Comparison of ENCODE assay signal across 1 cellular context in the genomic region with DNA sequence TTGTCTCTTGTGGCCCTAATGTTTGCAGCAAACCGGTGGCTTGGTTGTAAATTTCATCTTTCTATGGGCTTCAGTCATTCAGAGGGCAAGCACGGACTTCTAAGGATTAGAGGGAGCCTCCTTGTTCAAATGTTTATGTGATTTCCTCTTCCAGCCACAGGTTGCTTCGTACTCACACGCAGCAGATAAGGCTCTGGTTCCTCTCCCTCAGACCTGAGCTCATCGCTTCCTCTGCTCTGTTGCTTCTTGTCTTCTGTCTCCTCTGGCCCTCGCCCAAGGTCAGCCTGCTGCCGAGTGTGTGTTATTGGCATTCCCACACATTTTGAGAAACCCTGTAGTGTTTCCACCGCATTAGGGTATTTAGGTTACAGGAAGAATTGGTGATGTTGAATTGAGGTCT.
TF ChIP-seq lines count a peak whose summit lies in the region.

No MANE protein-coding gene starts in this region.

TF ChIP-seq in K562, 482 proteins besides CTCF, POLR2A, EP300 and RAD21:
- TF ChIP-seq, protein P1, sequence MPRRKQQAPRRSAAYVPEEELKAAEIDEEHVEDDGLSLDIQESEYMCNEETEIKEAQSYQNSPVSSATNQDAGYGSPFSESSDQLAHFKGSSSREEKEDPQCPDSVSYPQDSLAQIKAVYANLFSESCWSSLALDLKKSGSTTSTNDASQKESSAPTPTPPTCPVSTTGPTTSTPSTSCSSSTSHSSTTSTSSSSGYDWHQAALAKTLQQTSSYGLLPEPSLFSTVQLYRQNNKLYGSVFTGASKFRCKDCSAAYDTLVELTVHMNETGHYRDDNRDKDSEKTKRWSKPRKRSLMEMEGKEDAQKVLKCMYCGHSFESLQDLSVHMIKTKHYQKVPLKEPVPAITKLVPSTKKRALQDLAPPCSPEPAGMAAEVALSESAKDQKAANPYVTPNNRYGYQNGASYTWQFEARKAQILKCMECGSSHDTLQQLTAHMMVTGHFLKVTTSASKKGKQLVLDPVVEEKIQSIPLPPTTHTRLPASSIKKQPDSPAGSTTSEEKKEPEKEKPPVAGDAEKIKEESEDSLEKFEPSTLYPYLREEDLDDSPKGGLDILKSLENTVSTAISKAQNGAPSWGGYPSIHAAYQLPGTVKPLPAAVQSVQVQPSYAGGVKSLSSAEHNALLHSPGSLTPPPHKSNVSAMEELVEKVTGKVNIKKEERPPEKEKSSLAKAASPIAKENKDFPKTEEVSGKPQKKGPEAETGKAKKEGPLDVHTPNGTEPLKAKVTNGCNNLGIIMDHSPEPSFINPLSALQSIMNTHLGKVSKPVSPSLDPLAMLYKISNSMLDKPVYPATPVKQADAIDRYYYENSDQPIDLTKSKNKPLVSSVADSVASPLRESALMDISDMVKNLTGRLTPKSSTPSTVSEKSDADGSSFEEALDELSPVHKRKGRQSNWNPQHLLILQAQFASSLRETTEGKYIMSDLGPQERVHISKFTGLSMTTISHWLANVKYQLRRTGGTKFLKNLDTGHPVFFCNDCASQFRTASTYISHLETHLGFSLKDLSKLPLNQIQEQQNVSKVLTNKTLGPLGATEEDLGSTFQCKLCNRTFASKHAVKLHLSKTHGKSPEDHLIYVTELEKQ (CRISPR knock-in tag; IDR thresholded peaks at IDR 0.05), result no peak
- TF ChIP-seq ZBED1 (IDR thresholded peaks at IDR 0.05), result no peak
- no peak for TF ChIP-seq XRCC3 (IDR thresholded peaks at IDR 0.05)
- no peak for TF ChIP-seq RBM14 (IDR thresholded peaks at IDR 0.05; ENCODE audit: borderline replicate concordance, insufficient read depth, low read depth, low read length)
- no peak for TF ChIP-seq E2F3 (CRISPR knock-in tag; IDR thresholded peaks at IDR 0.05)
- TF ChIP-seq CHD1 (IDR thresholded peaks at IDR 0.05; ENCODE audit: low read length), result no peak
- TF ChIP-seq, protein P2, sequence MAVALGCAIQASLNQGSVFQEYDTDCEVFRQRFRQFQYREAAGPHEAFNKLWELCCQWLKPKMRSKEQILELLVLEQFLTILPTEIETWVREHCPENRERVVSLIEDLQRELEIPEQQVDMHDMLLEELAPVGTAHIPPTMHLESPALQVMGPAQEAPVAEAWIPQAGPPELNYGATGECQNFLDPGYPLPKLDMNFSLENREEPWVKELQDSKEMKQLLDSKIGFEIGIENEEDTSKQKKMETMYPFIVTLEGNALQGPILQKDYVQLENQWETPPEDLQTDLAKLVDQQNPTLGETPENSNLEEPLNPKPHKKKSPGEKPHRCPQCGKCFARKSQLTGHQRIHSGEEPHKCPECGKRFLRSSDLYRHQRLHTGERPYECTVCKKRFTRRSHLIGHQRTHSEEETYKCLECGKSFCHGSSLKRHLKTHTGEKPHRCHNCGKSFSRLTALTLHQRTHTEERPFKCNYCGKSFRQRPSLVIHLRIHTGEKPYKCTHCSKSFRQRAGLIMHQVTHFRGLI (CRISPR knock-in tag; IDR thresholded peaks at IDR 0.05), result no peak
- TF ChIP-seq CXXC5 (CRISPR knock-in tag; IDR thresholded peaks at IDR 0.05), result peak; percentile 60
- TF ChIP-seq MXI1 (IDR thresholded peaks at IDR 0.05; ENCODE audit: low read depth, low read length), result no peak
- TF ChIP-seq ESRRA (IDR thresholded peaks at IDR 0.05; ENCODE audit: borderline replicate concordance, low read depth), result peak; percentile 92
- no peak for TF ChIP-seq ZFP1 (CRISPR knock-in tag; IDR thresholded peaks at IDR 0.05)
- peak; percentile 21; the same call in 1 of the 2 replicates for TF ChIP-seq SMARCE1 (IDR thresholded peaks at IDR 0.05)
- TF ChIP-seq SPI1 (IDR thresholded peaks at IDR 0.05; ENCODE audit: borderline replicate concordance, low read depth, low read length), result peak; percentile 70; the same call in 1 of the 2 replicates
- TF ChIP-seq, protein P3, sequence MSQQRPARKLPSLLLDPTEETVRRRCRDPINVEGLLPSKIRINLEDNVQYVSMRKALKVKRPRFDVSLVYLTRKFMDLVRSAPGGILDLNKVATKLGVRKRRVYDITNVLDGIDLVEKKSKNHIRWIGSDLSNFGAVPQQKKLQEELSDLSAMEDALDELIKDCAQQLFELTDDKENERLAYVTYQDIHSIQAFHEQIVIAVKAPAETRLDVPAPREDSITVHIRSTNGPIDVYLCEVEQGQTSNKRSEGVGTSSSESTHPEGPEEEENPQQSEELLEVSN (IDR thresholded peaks at IDR 0.05; ENCODE audit: borderline replicate concordance in 1 of 2, extremely low read depth in 1 of 2, insufficient read depth in 1 of 2, insufficient read length in 1 of 2, low read depth in 1 of 2, low read length in 1 of 2, poor library complexity in 1 of 2, severe bottlenecking in 1 of 2), result peak in 1 of 2 experiments; percentile 11
- TF ChIP-seq CBX1 (IDR thresholded peaks at IDR 0.05; ENCODE audit: low read depth), result no peak
- no peak for TF ChIP-seq RFX1 (IDR thresholded peaks at IDR 0.05)
- peak; percentile 22; the same call in 1 of the 2 replicates for TF ChIP-seq ZEB2 (IDR thresholded peaks at IDR 0.05)
- TF ChIP-seq DPF2 (IDR thresholded peaks at IDR 0.05), result no peak; the same call in 1 of the 2 replicates
- peak; percentile 30; the same call in 1 of the 2 replicates for TF ChIP-seq ATF7 (IDR thresholded peaks at IDR 0.05)
- 0 out of 2 replicates have a peak, but pooled peaks have one; percentile 25 for TF ChIP-seq JUND (IDR thresholded peaks at IDR 0.05; ENCODE audit: borderline replicate concordance, low read depth, low read length)
- no peak for TF ChIP-seq JUND (tag; IDR thresholded peaks at IDR 0.05; ENCODE audit: borderline replicate concordance, low read depth, low read length)
- TF ChIP-seq, protein P4, sequence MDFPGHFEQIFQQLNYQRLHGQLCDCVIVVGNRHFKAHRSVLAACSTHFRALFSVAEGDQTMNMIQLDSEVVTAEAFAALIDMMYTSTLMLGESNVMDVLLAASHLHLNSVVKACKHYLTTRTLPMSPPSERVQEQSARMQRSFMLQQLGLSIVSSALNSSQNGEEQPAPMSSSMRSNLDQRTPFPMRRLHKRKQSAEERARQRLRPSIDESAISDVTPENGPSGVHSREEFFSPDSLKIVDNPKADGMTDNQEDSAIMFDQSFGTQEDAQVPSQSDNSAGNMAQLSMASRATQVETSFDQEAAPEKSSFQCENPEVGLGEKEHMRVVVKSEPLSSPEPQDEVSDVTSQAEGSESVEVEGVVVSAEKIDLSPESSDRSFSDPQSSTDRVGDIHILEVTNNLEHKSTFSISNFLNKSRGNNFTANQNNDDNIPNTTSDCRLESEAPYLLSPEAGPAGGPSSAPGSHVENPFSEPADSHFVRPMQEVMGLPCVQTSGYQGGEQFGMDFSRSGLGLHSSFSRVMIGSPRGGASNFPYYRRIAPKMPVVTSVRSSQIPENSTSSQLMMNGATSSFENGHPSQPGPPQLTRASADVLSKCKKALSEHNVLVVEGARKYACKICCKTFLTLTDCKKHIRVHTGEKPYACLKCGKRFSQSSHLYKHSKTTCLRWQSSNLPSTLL (IDR thresholded peaks at IDR 0.05), result no peak
- peak in 1 of 2 experiments; percentile 43; a peak in 1 of 4 replicates for TF ChIP-seq RCOR1 (IDR thresholded peaks at IDR 0.05; ENCODE audit: borderline replicate concordance in 1 of 2, low read depth in 2 of 2, low read length in 2 of 2)
- 0 out of 2 replicates have a peak, but pooled peaks have one; percentile 21 for TF ChIP-seq MECOM (CRISPR knock-in tag; IDR thresholded peaks at IDR 0.05)
- TF ChIP-seq ZNF830 (CRISPR knock-in tag; IDR thresholded peaks at IDR 0.05), result no peak
- TF ChIP-seq, protein P5, sequence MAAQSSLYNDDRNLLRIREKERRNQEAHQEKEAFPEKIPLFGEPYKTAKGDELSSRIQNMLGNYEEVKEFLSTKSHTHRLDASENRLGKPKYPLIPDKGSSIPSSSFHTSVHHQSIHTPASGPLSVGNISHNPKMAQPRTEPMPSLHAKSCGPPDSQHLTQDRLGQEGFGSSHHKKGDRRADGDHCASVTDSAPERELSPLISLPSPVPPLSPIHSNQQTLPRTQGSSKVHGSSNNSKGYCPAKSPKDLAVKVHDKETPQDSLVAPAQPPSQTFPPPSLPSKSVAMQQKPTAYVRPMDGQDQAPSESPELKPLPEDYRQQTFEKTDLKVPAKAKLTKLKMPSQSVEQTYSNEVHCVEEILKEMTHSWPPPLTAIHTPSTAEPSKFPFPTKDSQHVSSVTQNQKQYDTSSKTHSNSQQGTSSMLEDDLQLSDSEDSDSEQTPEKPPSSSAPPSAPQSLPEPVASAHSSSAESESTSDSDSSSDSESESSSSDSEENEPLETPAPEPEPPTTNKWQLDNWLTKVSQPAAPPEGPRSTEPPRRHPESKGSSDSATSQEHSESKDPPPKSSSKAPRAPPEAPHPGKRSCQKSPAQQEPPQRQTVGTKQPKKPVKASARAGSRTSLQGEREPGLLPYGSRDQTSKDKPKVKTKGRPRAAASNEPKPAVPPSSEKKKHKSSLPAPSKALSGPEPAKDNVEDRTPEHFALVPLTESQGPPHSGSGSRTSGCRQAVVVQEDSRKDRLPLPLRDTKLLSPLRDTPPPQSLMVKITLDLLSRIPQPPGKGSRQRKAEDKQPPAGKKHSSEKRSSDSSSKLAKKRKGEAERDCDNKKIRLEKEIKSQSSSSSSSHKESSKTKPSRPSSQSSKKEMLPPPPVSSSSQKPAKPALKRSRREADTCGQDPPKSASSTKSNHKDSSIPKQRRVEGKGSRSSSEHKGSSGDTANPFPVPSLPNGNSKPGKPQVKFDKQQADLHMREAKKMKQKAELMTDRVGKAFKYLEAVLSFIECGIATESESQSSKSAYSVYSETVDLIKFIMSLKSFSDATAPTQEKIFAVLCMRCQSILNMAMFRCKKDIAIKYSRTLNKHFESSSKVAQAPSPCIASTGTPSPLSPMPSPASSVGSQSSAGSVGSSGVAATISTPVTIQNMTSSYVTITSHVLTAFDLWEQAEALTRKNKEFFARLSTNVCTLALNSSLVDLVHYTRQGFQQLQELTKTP (IDR thresholded peaks at IDR 0.05; ENCODE audit: low read depth in 1 of 2, partially characterized antibody in 2 of 2), result no peak
- no peak for TF ChIP-seq ZNF282 (CRISPR knock-in tag; IDR thresholded peaks at IDR 0.05)
- TF ChIP-seq GABPB1 (CRISPR knock-in tag; IDR thresholded peaks at IDR 0.05), result no peak
- TF ChIP-seq, protein P6, sequence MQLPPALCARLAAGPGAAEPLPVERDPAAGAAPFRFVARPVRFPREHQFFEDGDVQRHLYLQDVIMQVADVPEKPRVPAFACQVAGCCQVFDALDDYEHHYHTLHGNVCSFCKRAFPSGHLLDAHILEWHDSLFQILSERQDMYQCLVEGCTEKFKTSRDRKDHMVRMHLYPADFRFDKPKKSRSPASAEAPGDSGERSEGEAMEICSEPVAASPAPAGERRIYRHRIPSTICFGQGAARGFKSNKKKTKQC (CRISPR knock-in tag; IDR thresholded peaks at IDR 0.05), result no peak
- TF ChIP-seq NR2C2 (CRISPR knock-in tag; IDR thresholded peaks at IDR 0.05), result no peak
- TF ChIP-seq NR2C2 (tag; IDR thresholded peaks at IDR 0.05), result 0 out of 2 replicates have a peak, but pooled peaks have one; percentile 49
- TF ChIP-seq CTBP1 (IDR thresholded peaks at IDR 0.05; ENCODE audit: borderline replicate concordance), result peak; percentile 76
- TF ChIP-seq, protein P7, sequence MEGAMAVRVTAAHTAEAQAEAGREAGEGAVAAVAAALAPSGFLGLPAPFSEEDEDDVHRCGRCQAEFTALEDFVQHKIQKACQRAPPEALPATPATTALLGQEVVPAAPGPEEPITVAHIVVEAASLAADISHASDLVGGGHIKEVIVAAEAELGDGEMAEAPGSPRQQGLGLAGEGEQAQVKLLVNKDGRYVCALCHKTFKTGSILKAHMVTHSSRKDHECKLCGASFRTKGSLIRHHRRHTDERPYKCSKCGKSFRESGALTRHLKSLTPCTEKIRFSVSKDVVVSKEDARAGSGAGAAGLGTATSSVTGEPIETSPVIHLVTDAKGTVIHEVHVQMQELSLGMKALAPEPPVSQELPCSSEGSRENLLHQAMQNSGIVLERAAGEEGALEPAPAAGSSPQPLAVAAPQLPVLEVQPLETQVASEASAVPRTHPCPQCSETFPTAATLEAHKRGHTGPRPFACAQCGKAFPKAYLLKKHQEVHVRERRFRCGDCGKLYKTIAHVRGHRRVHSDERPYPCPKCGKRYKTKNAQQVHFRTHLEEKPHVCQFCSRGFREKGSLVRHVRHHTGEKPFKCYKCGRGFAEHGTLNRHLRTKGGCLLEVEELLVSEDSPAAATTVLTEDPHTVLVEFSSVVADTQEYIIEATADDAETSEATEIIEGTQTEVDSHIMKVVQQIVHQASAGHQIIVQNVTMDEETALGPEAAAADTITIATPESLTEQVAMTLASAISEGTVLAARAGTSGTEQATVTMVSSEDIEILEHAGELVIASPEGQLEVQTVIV (CRISPR knock-in tag; IDR thresholded peaks at IDR 0.05; ENCODE audit: borderline replicate concordance), result no peak
- no peak for TF ChIP-seq TSC22D4 (tag; IDR thresholded peaks at IDR 0.05)
